In the genomic region with DNA sequence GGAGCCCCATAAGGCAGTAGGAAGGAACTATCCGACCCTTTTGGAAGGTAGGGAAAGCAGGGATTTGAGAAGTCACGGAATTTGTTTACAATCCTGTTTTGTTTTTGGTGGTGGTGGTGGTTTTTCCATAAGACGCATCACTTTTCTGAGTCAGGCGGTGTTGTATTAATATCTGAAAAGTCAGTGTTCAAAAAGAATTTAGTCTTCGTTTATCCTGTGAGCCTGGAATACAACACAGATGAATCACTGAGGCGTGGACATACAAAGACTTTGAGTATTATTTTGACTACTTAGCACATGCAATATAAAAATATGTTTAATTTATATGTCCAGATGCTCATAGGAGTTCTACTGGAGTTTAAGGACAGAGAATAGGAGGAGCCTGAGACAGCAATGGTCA, we compare ENCODE assay signal across 8 cellular contexts. TPM values are rescaled to one million over a fixed set of nuclear protein-coding genes. Genes with fewer than 3 reads are reported as not detected.
DNase-seq lines count a peak whose midpoint lies in the region; ATAC-seq, FAIRE-seq and TF ChIP-seq lines count a peak whose summit lies in the region.

No MANE protein-coding gene starts in this region.

- no peaks in the 10 kb centered on the region for H3K9me2 ChIP-seq in PC-3 (replicated peaks; ENCODE audit: low read length)

- CTCF ChIA-PET in H1 (lab: Charles Lee; ENCODE audit: partially characterized antibody) (no interaction called here), PC-3 (lab: Charles Lee) (no interaction called here)

- H3K9me3 Mint-ChIP-seq in neural progenitor cell: peaks cover 54% of the 10 kb centered on the region

- TF ChIP-seq CTCF in C4-2B (conservative IDR thresholded peaks at IDR 0.05): no peak
- TF ChIP-seq CTCF in LNCaP clone FGC (IDR thresholded peaks at IDR 0.05; ENCODE audit: control insufficient read depth, extremely low read depth, insufficient read depth): no peak
- no peak for TF ChIP-seq CTCF in H1 (IDR thresholded peaks at IDR 0.05; ENCODE audit: control extremely low read depth in 1 of 3, insufficient read depth in 1 of 3, low read depth in 1 of 3, low read length in 3 of 3)
- TF ChIP-seq CTCF in neural progenitor cell (IDR thresholded peaks at IDR 0.05): no peak
- TF ChIP-seq CTCF in PC-3 (conservative IDR thresholded peaks at IDR 0.05; ENCODE audit: low read depth, low read length): no peak

- no peak overlapping the region for H3K23ac ChIP-seq in H1 (ENCODE audit: insufficient read length)

- H4K91ac ChIP-seq in H1 (replicated peaks; ENCODE audit: insufficient read length, low read length): no peak overlapping the region

- H3F3A ChIP-seq in neural progenitor cell (ENCODE audit: low read depth) (peaks cover 10% of the 10 kb centered on the region), PC-3 (ENCODE audit: low read length, unreplicated experiment) (no peaks in the 10 kb centered on the region)

- POLR2A ChIA-PET in H1 (lab: Charles Lee; ENCODE audit: partially characterized antibody) (no interaction called here), PC-3 (lab: Charles Lee; ENCODE audit: unreplicated experiment) (no interaction called here)

- WGBS in H1 (ENCODE audit: extremely low coverage in 1 of 2, insufficient coverage in 1 of 2, insufficient read length in 1 of 2, insufficient replicate concordance in 2 of 2, low coverage in 1 of 2, low lambda C conversion rate in 2 of 2, missing lambda C conversion rate in 1 of 2), 2 experiments: 80% methylated on average over 6 of the region's 6 CpGs; no CpG with 5 or more reads in 1 of the 2 experiments

- H2AK5ac ChIP-seq in H1 (ENCODE audit: low read depth, low read length): no peak overlapping the region

- TF ChIP-seq EP300 in H1 (IDR thresholded peaks at IDR 0.05; ENCODE audit: borderline replicate concordance in 1 of 2, low read depth in 2 of 2, low read length in 2 of 2): no peak

- peak overlapping the region; percentile 74 for H2AFZ ChIP-seq in H1 (ENCODE audit: low read length)
- peak overlapping the region; percentile 92 for H2AFZ ChIP-seq in neural progenitor cell (replicated peaks)
- H2AFZ ChIP-seq in PC-3 (ENCODE audit: low read length): no peak overlapping the region

- no peak overlapping the region for H4K5ac ChIP-seq in H1 (ENCODE audit: insufficient read length, low read depth, low read length)

- H2BK120ac ChIP-seq in H1 (replicated peaks; ENCODE audit: low read depth, low read length): no peak overlapping the region

- peak overlapping the region; percentile 92 for H3K4me3 Mint-ChIP-seq in neural progenitor cell

- H3K79me1 ChIP-seq in H1 (ENCODE audit: low read depth, low read length): 0 out of 2 replicates have a peak, but pooled peaks cover 2% of the 10 kb centered on the region

- no peak overlapping the region for H3K18ac ChIP-seq in H1 (ENCODE audit: extremely low read depth, low read length)

- H3K27ac ChIP-seq in C4-2B (peak overlapping the region; percentile 64), H1 (ENCODE audit: low read depth, low read length) (no peak overlapping the region), neural progenitor cell (no peak overlapping the region), PC-3 (ENCODE audit: low read length) (no peak overlapping the region)

- H3K9me3 ChIP-seq in H1 (ENCODE audit: insufficient read depth in 2 of 2, low read depth in 1 of 2, low read length in 1 of 2) (peaks cover 31 to 36% of the 10 kb centered on the region in 2 experiments), neural progenitor cell (ENCODE audit: low read depth) (peaks cover 27% of the 10 kb centered on the region), PC-3 (ENCODE audit: low read length) (peaks cover 42% of the 10 kb centered on the region)

- no peak overlapping the region for H2BK5ac ChIP-seq in H1 (ENCODE audit: low read depth, low read length)

- H3K9ac ChIP-seq in H1 (replicated peaks in 1 of 4; ENCODE audit: extremely low read depth in 1 of 4, low read depth in 3 of 4, low read length in 3 of 4) (peak overlapping the region in 2 of 4 experiments; percentile 52 to 86; a peak in 4 of 7 replicates), neural progenitor cell (no peak overlapping the region), PC-3 (ENCODE audit: low read length) (no peak overlapping the region)

- no peaks in the 10 kb centered on the region for H4K20me1 ChIP-seq in H1 (replicated peaks in 1 of 2; ENCODE audit: control insufficient read depth in 1 of 2, insufficient read depth in 2 of 2, low read length in 2 of 2)
- H4K20me1 ChIP-seq in neural progenitor cell (ENCODE audit: low read depth): no peaks in the 10 kb centered on the region
- no peaks in the 10 kb centered on the region for H4K20me1 ChIP-seq in PC-3 (ENCODE audit: low read length)

- intact Hi-C loops in PC-3 (cut with micrococcal nuclease): no loop called here
- intact Hi-C loops in left colon (cut with DNase I, micrococcal nuclease): no loop called here

- DNase-seq in LNCaP clone FGC (ENCODE audit: low read depth) (no peak), H1 (ENCODE audit: low read depth in 1 of 2, low spot score in 2 of 2) (no peak), neural progenitor cell (ENCODE audit: low spot score) (no peak), hypothalamus (lab: John Stamatoyannopoulos, UW) (no peak), PC-3 (no peak), left colon (no peak), UCSD-AML1 (lab: John Stamatoyannopoulos, UW; ENCODE audit: unreplicated experiment) (no peak)

- no peak for TF ChIP-seq POLR2A in H1 (IDR thresholded peaks at IDR 0.05; ENCODE audit: control extremely low read depth in 1 of 2, low read depth in 2 of 2, low read length in 2 of 2)

- H2BK12ac ChIP-seq in H1 (ENCODE audit: low read depth, low read length): no peak overlapping the region

- no peak overlapping the region for H2BK15ac ChIP-seq in H1 (ENCODE audit: low read length)

- no TSS peak for BruUV-seq in PC-3 (replicated peaks; lab: Mats Ljungman, UMichigan)

- H3K4me1 ChIP-seq in H1 (replicated peaks in 1 of 4; ENCODE audit: control insufficient read depth in 3 of 4, insufficient read depth in 4 of 4, low read length in 3 of 4) (peaks cover 0 to 4% (median 2%) of the 10 kb centered on the region in 4 experiments; a peak in 2 of 7 replicates), neural progenitor cell (peaks cover 5% of the 10 kb centered on the region), PC-3 (ENCODE audit: insufficient read depth, low read length) (no peaks in the 10 kb centered on the region)

- H3K4me1 Mint-ChIP-seq in neural progenitor cell: peaks cover 13% of the 10 kb centered on the region

- H3K4me3 ChIP-seq in LNCaP clone FGC (ENCODE audit: low read depth, low read length) (peak overlapping the region; percentile 80), H1 (ENCODE audit: extremely low read depth in 1 of 4, insufficient read depth in 2 of 4, low read depth in 3 of 4, low read length in 4 of 4) (peak overlapping the region; percentile 47 to 88 (median 76)), neural progenitor cell (peak overlapping the region; percentile 68), PC-3 (ENCODE audit: low read length) (no peak overlapping the region)

- H3K14ac ChIP-seq in H1 (ENCODE audit: insufficient read length): no peak overlapping the region

- peaks cover 7% of the 10 kb centered on the region for H3K27me3 Mint-ChIP-seq in neural progenitor cell (ENCODE audit: insufficient read depth, low read depth)

- H3K36me3 ChIP-seq in H1 (ENCODE audit: control insufficient read depth in 2 of 4, insufficient read depth in 4 of 4, low read length in 3 of 4): peaks cover 2 to 43% (median 23%) of the 10 kb centered on the region in 4 experiments; a peak in 7 of 8 replicates
- H3K36me3 ChIP-seq in neural progenitor cell: peaks cover 34% of the 10 kb centered on the region
- no peaks in the 10 kb centered on the region; the same call in 1 of the 2 replicates for H3K36me3 ChIP-seq in PC-3 (ENCODE audit: low read depth, low read length)

- no peak overlapping the region for H3K56ac ChIP-seq in H1 (replicated peaks; ENCODE audit: insufficient read length, low read depth, low read length)

- H2BK20ac ChIP-seq in H1 (ENCODE audit: low read length): no peak overlapping the region

- peaks cover 2 to 4% of the 10 kb centered on the region in 2 experiments; a peak in 2 of 4 replicates for H3K79me2 ChIP-seq in H1 (ENCODE audit: control insufficient read depth in 1 of 2, insufficient read depth in 2 of 2, low read length in 2 of 2)
- H3K79me2 ChIP-seq in neural progenitor cell (ENCODE audit: low read depth): peaks cover 17% of the 10 kb centered on the region
- no peaks in the 10 kb centered on the region for H3K79me2 ChIP-seq in PC-3 (ENCODE audit: low read length)

- no peak overlapping the region for H4K8ac ChIP-seq in H1 (ENCODE audit: extremely low read depth, insufficient read depth, low read length)

- no peak overlapping the region for H3K4ac ChIP-seq in H1 (replicated peaks; ENCODE audit: insufficient read length, low read depth, low read length)

- no peak for FAIRE-seq in H1 (lab: Jason Lieb, UNC)

- no peak for TF ChIP-seq RAD21 in H1 (IDR thresholded peaks at IDR 0.05 in 1 of 2, conservative IDR thresholded peaks at IDR 0.05 in 1 of 2; ENCODE audit: low read depth in 2 of 2, low read length in 2 of 2)

- H3K23me2 ChIP-seq in H1 (ENCODE audit: low read depth, low read length): peaks cover 6% of the 10 kb centered on the region; the same call in 1 of the 2 replicates

- peak overlapping the region; percentile 21 for H3K27ac Mint-ChIP-seq in neural progenitor cell

- peak overlapping the region; percentile 75 to 77 for H3K4me2 ChIP-seq in H1 (ENCODE audit: insufficient read depth in 1 of 2, low read depth in 2 of 2, low read length in 2 of 2)
- peak overlapping the region; percentile 92 for H3K4me2 ChIP-seq in neural progenitor cell
- no peak overlapping the region for H3K4me2 ChIP-seq in PC-3 (ENCODE audit: low read length)

- H3K27me3 ChIP-seq in H1 (replicated peaks in 1 of 4; ENCODE audit: control insufficient read depth in 3 of 4, extremely low read depth in 1 of 4, insufficient read depth in 3 of 4, low read length in 3 of 4) (peaks cover 0 to 10% (median 0%) of the 10 kb centered on the region in 4 experiments; a peak in 3 of 7 replicates), neural progenitor cell (peaks cover 14% of the 10 kb centered on the region), PC-3 (ENCODE audit: low read length) (no peaks in the 10 kb centered on the region)

- peaks cover 49% of the 10 kb centered on the region for H3K36me3 Mint-ChIP-seq in neural progenitor cell

- ATAC-seq in PC-3 (no peak), left colon (no peak)

RNA-seq across cellular contexts. Expression of gene ZNF892, which starts 0.8 kb away (rescaled TPM):
- 10.7 and 10.8 TPM in 2 replicates for total RNA-seq in H1 (2021; fragmentation: NEBNext Ultra II Directional; extraction: Animal tissue kit (Norgen Biotek cat#: 25700))
- 1.4 and 1.5 TPM in 2 replicates for polyA plus RNA-seq in H1 (2011; rRNA removed)
- polyA plus RNA-seq in H1 (2011; cell fraction: cytosol; rRNA removed): 2.5 TPM
- 3.3 TPM for polyA plus RNA-seq in H1 (2011; cell fraction: nucleus; rRNA removed)
- 1.3 to 2.5 TPM (median 1.6 TPM) in 4 replicates for polyA plus RNA-seq in H1 (2012, experiment 1 of 2)
- polyA plus RNA-seq in H1 (2012, experiment 2 of 2): 0.12 TPM
- polyA plus RNA-seq in H1 (2013, experiment 1 of 2): 2.7 TPM
- 2.3 TPM for polyA plus RNA-seq in H1 (2013, experiment 2 of 2)
- polyA minus RNA-seq in H1 (2011; rRNA and poly(A)+ RNA removed): 12.8 and 19.4 TPM in 2 replicates
- polyA minus RNA-seq in H1 (2011; cell fraction: cytosol; rRNA and poly(A)+ RNA removed): 12.3 TPM
- 18.1 TPM for polyA minus RNA-seq in H1 (2011; cell fraction: nucleus; rRNA and poly(A)+ RNA removed)
- total RNA-seq in neural progenitor cell (ENCODE audit: low replicate concordance): 15.4 and 20.6 TPM in 2 replicates
- not detected in 2 replicates for total RNA-seq in PC-3 (2014; rRNA removed)
- 1 to 10 TPM; 1.8 to 1.9 TPM for total RNA-seq in left colon

RNA-seq across cellular contexts. Expression of gene ZNF2, which starts 42.5 kb away (rescaled TPM):
- total RNA-seq in H1 (2021; fragmentation: NEBNext Ultra II Directional; extraction: Animal tissue kit (Norgen Biotek cat#: 25700)): 2.9 and 3.0 TPM in 2 replicates
- 0.93 and 1.3 TPM in 2 replicates for polyA plus RNA-seq in H1 (2011; rRNA removed)
- 1.1 TPM for polyA plus RNA-seq in H1 (2011; cell fraction: cytosol; rRNA removed)
- polyA plus RNA-seq in H1 (2011; cell fraction: nucleus; rRNA removed): 1.4 TPM
- polyA plus RNA-seq in H1 (2012, experiment 1 of 2): 1.1 to 1.5 TPM (median 1.4 TPM) in 4 replicates
- polyA plus RNA-seq in H1 (2012, experiment 2 of 2): 0.33 TPM
- polyA plus RNA-seq in H1 (2013, experiment 1 of 2): 1.4 TPM
- polyA plus RNA-seq in H1 (2013, experiment 2 of 2): 1.5 TPM
- polyA minus RNA-seq in H1 (2011; rRNA and poly(A)+ RNA removed): 3.1 and 3.6 TPM in 2 replicates
- 2.1 TPM for polyA minus RNA-seq in H1 (2011; cell fraction: cytosol; rRNA and poly(A)+ RNA removed)
- polyA minus RNA-seq in H1 (2011; cell fraction: nucleus; rRNA and poly(A)+ RNA removed): 1.9 TPM
- total RNA-seq in neural progenitor cell (ENCODE audit: low replicate concordance) (5.1 and 5.2 TPM in 2 replicates), PC-3 (2014; rRNA removed) (1.4 and 3.1 TPM in 2 replicates), left colon (1 to 10 TPM; 2.4 to 2.6 TPM)

RNA-seq across cellular contexts. Expression of gene ZNF514, which starts 48.5 kb away (rescaled TPM):
- 12.1 and 13.3 TPM in 2 replicates for total RNA-seq in H1 (2021; fragmentation: NEBNext Ultra II Directional; extraction: Animal tissue kit (Norgen Biotek cat#: 25700))
- polyA plus RNA-seq in H1 (2011; rRNA removed): 4.2 and 5.3 TPM in 2 replicates
- polyA plus RNA-seq in H1 (2011; cell fraction: cytosol; rRNA removed): 9.1 TPM
- 12.2 TPM for polyA plus RNA-seq in H1 (2011; cell fraction: nucleus; rRNA removed)
- 10.5 to 14.9 TPM (median 11.1 TPM) in 4 replicates for polyA plus RNA-seq in H1 (2012, experiment 1 of 2)
- polyA plus RNA-seq in H1 (2012, experiment 2 of 2): 0.79 TPM
- 10.8 TPM for polyA plus RNA-seq in H1 (2013, experiment 1 of 2)
- polyA plus RNA-seq in H1 (2013, experiment 2 of 2): 9.2 TPM
- 5.4 and 7.5 TPM in 2 replicates for polyA minus RNA-seq in H1 (2011; rRNA and poly(A)+ RNA removed)
- 8.2 TPM for polyA minus RNA-seq in H1 (2011; cell fraction: cytosol; rRNA and poly(A)+ RNA removed)
- 19.7 TPM for polyA minus RNA-seq in H1 (2011; cell fraction: nucleus; rRNA and poly(A)+ RNA removed)
- total RNA-seq in neural progenitor cell (ENCODE audit: low replicate concordance): 24.0 and 28.7 TPM in 2 replicates
- total RNA-seq in PC-3 (2014; rRNA removed): 5.8 and 6.6 TPM in 2 replicates
- 10 to 100 TPM; 17.4 to 18.6 TPM for total RNA-seq in left colon
